ENCODE assay signal across 1 cellular context in the genomic region with DNA sequence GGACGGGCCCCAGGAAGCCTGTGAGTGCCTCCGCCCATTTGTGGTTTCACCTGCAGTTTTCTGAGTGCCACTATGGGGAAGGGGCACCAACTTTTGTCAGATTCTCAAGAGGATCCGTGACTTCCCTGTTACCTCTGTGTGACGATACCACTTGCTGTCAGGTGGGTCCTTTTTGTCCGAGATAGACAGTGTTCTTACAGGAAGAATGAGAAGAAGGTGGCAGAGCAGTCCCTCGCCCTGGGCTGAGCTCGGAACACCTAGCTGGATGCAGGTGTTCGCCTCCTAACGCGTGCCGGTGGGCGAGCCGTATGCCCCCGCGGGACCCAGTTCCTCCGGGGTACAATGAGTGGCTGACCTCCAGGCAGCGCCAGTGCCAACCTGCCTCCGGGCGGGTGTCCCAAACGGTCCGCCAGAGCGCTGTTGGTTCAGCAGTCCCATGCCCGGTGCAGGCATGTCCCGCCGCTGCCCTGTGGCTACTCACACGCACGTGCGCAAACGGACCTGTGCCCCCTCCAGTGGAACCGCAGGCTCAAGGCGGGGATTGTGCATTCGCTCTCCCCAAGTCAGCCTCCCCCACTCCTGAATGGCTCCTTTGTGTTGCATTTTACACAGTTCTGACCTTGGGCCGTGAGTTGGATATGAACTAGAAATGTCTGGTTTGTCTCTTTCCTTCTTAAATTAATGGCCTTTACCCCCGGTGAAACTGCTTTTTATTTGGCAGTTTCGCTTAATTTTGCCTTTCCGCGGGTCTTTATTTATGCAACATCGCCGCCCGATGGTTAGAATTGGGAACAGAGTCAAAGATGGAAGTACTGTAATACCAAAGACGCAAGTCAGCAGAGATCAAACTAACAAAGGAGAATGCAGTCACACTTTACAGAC.
TF ChIP-seq lines count a peak whose summit lies in the region.

No MANE protein-coding gene starts in this region.

TF ChIP-seq in HepG2, 621 proteins besides CTCF, POLR2A, EP300 and RAD21 (continued from another document):
- TF ChIP-seq, protein P1, sequence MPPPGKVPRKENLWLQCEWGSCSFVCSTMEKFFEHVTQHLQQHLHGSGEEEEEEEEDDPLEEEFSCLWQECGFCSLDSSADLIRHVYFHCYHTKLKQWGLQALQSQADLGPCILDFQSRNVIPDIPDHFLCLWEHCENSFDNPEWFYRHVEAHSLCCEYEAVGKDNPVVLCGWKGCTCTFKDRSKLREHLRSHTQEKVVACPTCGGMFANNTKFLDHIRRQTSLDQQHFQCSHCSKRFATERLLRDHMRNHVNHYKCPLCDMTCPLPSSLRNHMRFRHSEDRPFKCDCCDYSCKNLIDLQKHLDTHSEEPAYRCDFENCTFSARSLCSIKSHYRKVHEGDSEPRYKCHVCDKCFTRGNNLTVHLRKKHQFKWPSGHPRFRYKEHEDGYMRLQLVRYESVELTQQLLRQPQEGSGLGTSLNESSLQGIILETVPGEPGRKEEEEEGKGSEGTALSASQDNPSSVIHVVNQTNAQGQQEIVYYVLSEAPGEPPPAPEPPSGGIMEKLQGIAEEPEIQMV (CRISPR knock-in tag; IDR thresholded peaks at IDR 0.05; ENCODE audit: low read depth) = peak; percentile 78; the same call in 1 of the 2 replicates
- TF ChIP-seq, protein P2, sequence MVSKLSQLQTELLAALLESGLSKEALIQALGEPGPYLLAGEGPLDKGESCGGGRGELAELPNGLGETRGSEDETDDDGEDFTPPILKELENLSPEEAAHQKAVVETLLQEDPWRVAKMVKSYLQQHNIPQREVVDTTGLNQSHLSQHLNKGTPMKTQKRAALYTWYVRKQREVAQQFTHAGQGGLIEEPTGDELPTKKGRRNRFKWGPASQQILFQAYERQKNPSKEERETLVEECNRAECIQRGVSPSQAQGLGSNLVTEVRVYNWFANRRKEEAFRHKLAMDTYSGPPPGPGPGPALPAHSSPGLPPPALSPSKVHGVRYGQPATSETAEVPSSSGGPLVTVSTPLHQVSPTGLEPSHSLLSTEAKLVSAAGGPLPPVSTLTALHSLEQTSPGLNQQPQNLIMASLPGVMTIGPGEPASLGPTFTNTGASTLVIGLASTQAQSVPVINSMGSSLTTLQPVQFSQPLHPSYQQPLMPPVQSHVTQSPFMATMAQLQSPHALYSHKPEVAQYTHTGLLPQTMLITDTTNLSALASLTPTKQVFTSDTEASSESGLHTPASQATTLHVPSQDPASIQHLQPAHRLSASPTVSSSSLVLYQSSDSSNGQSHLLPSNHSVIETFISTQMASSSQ (IDR thresholded peaks at IDR 0.05; ENCODE audit: low read depth) = no peak
- TF ChIP-seq, protein P2 (CRISPR knock-in tag; IDR thresholded peaks at IDR 0.05; ENCODE audit: borderline replicate concordance) = 0 out of 2 replicates have a peak, but pooled peaks have one; percentile 44
- no peak for TF ChIP-seq JUN (CRISPR knock-in tag; IDR thresholded peaks at IDR 0.05)
- 0 out of 2 replicates have a peak, but pooled peaks have one; percentile 50 for TF ChIP-seq GATAD1 (CRISPR knock-in tag; IDR thresholded peaks at IDR 0.05)
- TF ChIP-seq POLR2AphosphoS5 (IDR thresholded peaks at IDR 0.05; ENCODE audit: low read depth, low read length) = peak; percentile 54
- TF ChIP-seq, protein P3, sequence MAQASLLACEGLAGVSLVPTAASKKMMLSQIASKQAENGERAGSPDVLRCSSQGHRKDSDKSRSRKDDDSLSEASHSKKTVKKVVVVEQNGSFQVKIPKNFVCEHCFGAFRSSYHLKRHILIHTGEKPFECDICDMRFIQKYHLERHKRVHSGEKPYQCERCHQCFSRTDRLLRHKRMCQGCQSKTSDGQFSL (CRISPR knock-in tag; IDR thresholded peaks at IDR 0.05) = peak; percentile 73; the same call in 1 of the 2 replicates
- peak; percentile 91 for TF ChIP-seq STAG1 (CRISPR knock-in tag; IDR thresholded peaks at IDR 0.05)
- TF ChIP-seq, protein P4, sequence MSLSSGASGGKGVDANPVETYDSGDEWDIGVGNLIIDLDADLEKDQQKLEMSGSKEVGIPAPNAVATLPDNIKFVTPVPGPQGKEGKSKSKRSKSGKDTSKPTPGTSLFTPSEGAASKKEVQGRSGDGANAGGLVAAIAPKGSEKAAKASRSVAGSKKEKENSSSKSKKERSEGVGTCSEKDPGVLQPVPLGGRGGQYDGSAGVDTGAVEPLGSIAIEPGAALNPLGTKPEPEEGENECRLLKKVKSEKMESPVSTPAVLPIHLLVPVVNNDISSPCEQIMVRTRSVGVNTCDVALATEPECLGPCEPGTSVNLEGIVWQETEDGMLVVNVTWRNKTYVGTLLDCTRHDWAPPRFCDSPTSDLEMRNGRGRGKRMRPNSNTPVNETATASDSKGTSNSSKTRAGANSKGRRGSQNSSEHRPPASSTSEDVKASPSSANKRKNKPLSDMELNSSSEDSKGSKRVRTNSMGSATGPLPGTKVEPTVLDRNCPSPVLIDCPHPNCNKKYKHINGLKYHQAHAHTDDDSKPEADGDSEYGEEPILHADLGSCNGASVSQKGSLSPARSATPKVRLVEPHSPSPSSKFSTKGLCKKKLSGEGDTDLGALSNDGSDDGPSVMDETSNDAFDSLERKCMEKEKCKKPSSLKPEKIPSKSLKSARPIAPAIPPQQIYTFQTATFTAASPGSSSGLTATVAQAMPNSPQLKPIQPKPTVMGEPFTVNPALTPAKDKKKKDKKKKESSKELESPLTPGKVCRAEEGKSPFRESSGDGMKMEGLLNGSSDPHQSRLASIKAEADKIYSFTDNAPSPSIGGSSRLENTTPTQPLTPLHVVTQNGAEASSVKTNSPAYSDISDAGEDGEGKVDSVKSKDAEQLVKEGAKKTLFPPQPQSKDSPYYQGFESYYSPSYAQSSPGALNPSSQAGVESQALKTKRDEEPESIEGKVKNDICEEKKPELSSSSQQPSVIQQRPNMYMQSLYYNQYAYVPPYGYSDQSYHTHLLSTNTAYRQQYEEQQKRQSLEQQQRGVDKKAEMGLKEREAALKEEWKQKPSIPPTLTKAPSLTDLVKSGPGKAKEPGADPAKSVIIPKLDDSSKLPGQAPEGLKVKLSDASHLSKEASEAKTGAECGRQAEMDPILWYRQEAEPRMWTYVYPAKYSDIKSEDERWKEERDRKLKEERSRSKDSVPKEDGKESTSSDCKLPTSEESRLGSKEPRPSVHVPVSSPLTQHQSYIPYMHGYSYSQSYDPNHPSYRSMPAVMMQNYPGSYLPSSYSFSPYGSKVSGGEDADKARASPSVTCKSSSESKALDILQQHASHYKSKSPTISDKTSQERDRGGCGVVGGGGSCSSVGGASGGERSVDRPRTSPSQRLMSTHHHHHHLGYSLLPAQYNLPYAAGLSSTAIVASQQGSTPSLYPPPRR (CRISPR knock-in tag; IDR thresholded peaks at IDR 0.05; ENCODE audit: borderline replicate concordance) = peak; percentile 62; the same call in 1 of the 2 replicates
- TF ChIP-seq TAF1 (CRISPR knock-in tag; IDR thresholded peaks at IDR 0.05) = peak; percentile 56
- 0 out of 2 replicates have a peak, but pooled peaks have one; percentile 35 for TF ChIP-seq RARA (CRISPR knock-in tag; IDR thresholded peaks at IDR 0.05)
- peak; percentile 41; the same call in 1 of the 2 replicates for TF ChIP-seq ZNF329 (CRISPR knock-in tag; IDR thresholded peaks at IDR 0.05; ENCODE audit: low read depth)
- TF ChIP-seq, protein P5, sequence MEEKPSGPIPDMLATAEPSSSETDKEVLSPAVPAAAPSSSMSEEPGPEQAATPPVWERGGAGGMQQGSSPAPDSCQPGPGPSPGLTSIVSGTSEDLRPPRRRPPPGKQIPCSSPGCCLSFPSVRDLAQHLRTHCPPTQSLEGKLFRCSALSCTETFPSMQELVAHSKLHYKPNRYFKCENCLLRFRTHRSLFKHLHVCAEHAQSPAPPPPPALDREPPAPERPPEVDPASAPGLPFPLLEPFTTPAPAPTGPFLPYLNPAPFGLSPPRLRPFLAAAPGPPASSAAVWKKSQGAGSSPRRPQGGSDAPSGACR (CRISPR knock-in tag; IDR thresholded peaks at IDR 0.05) = 0 out of 2 replicates have a peak, but pooled peaks have one; percentile 66
- TF ChIP-seq, protein P6, sequence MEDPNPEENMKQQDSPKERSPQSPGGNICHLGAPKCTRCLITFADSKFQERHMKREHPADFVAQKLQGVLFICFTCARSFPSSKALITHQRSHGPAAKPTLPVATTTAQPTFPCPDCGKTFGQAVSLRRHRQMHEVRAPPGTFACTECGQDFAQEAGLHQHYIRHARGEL (CRISPR knock-in tag; IDR thresholded peaks at IDR 0.05) = no peak
- peak; percentile 38; the same call in 1 of the 2 replicates for TF ChIP-seq ARNTL (CRISPR knock-in tag; IDR thresholded peaks at IDR 0.05)
- TF ChIP-seq, protein P7, sequence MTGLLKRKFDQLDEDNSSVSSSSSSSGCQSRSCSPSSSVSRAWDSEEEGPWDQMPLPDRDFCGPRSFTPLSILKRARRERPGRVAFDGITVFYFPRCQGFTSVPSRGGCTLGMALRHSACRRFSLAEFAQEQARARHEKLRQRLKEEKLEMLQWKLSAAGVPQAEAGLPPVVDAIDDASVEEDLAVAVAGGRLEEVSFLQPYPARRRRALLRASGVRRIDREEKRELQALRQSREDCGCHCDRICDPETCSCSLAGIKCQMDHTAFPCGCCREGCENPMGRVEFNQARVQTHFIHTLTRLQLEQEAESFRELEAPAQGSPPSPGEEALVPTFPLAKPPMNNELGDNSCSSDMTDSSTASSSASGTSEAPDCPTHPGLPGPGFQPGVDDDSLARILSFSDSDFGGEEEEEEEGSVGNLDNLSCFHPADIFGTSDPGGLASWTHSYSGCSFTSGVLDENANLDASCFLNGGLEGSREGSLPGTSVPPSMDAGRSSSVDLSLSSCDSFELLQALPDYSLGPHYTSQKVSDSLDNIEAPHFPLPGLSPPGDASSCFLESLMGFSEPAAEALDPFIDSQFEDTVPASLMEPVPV (CRISPR knock-in tag; IDR thresholded peaks at IDR 0.05) = 0 out of 2 replicates have a peak, but pooled peaks have one; percentile 27
- no peak for TF ChIP-seq ZNF879 (CRISPR knock-in tag; IDR thresholded peaks at IDR 0.05)
- TF ChIP-seq MAZ (IDR thresholded peaks at IDR 0.05; ENCODE audit: borderline replicate concordance, low read depth, low read length) = no peak
- TF ChIP-seq MAZ (CRISPR knock-in tag; IDR thresholded peaks at IDR 0.05; ENCODE audit: low read depth) = peak; percentile 29; the same call in 1 of the 2 replicates
- TF ChIP-seq, protein P8, sequence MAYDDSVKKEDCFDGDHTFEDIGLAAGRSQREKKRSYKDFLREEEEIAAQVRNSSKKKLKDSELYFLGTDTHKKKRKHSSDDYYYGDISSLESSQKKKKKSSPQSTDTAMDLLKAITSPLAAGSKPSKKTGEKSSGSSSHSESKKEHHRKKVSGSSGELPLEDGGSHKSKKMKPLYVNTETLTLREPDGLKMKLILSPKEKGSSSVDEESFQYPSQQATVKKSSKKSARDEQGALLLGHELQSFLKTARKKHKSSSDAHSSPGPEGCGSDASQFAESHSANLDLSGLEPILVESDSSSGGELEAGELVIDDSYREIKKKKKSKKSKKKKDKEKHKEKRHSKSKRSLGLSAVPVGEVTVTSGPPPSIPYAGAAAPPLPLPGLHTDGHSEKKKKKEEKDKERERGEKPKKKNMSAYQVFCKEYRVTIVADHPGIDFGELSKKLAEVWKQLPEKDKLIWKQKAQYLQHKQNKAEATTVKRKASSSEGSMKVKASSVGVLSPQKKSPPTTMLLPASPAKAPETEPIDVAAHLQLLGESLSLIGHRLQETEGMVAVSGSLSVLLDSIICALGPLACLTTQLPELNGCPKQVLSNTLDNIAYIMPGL (CRISPR knock-in tag; IDR thresholded peaks at IDR 0.05; ENCODE audit: borderline replicate concordance in 1 of 2, low read depth in 1 of 2) = peak in 1 of 2 experiments; percentile 93; a peak in 3 of 4 replicates
- no peak for TF ChIP-seq SNRNP70 (IDR thresholded peaks at IDR 0.05; ENCODE audit: low read depth, low read length)
- TF ChIP-seq, protein P9, sequence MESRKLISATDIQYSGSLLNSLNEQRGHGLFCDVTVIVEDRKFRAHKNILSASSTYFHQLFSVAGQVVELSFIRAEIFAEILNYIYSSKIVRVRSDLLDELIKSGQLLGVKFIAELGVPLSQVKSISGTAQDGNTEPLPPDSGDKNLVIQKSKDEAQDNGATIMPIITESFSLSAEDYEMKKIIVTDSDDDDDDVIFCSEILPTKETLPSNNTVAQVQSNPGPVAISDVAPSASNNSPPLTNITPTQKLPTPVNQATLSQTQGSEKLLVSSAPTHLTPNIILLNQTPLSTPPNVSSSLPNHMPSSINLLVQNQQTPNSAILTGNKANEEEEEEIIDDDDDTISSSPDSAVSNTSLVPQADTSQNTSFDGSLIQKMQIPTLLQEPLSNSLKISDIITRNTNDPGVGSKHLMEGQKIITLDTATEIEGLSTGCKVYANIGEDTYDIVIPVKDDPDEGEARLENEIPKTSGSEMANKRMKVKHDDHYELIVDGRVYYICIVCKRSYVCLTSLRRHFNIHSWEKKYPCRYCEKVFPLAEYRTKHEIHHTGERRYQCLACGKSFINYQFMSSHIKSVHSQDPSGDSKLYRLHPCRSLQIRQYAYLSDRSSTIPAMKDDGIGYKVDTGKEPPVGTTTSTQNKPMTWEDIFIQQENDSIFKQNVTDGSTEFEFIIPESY (CRISPR knock-in tag; IDR thresholded peaks at IDR 0.05) = peak; percentile 11; the same call in 1 of the 2 replicates
- no peak; the same call in 1 of the 2 replicates for TF ChIP-seq FOXO1 (CRISPR knock-in tag; IDR thresholded peaks at IDR 0.05)
- TF ChIP-seq MTF1 (CRISPR knock-in tag; IDR thresholded peaks at IDR 0.05) = 0 out of 2 replicates have a peak, but pooled peaks have one; percentile 38
- peak; percentile 92 for TF ChIP-seq ZNF564 (CRISPR knock-in tag; IDR thresholded peaks at IDR 0.05)
- TF ChIP-seq ZNF230 (CRISPR knock-in tag; IDR thresholded peaks at IDR 0.05) = 0 out of 2 replicates have a peak, but pooled peaks have one; percentile 40
- 0 out of 2 replicates have a peak, but pooled peaks have one; percentile 14 for TF ChIP-seq ZNF441 (CRISPR knock-in tag; IDR thresholded peaks at IDR 0.05; ENCODE audit: borderline replicate concordance)
